Comparison of ENCODE assay signal across 15 cellular contexts in genomic region chr17:6505425-6506142, GRCh38. TPM values are rescaled to one million over a fixed set of nuclear protein-coding genes. Genes with fewer than 3 reads are reported as not detected.
DNase-seq lines count a peak whose midpoint lies in the region; ATAC-seq and TF ChIP-seq lines count a peak whose summit lies in the region.
"Had no signal": no experiment of that assay in that cellular context is flagged by ENCODE, and none has a peak within 500 bp of the region (broad histone marks: within the 10 kb centered on the region; RNA-seq: fewer than 3 reads in every experiment).

No MANE protein-coding gene starts in this region.

- H3K4me1 ChIP-seq in RWPE2 (ENCODE audit: insufficient read depth, poor library complexity, severe bottlenecking): peaks cover 21% of the 10 kb centered on the region

- H3K27me3 ChIP-seq in RWPE2 (ENCODE audit: insufficient read depth, poor library complexity, severe bottlenecking): no peaks in the 10 kb centered on the region

- TF ChIP-seq CTCF in RWPE2 (IDR thresholded peaks at IDR 0.05; ENCODE audit: poor library complexity, severe bottlenecking): no peak

- H3K27ac ChIP-seq in RWPE2 (ENCODE audit: poor library complexity, severe bottlenecking) (peak overlapping the region; percentile 89), epithelial cell of prostate (peak overlapping the region; percentile 90)

- H3K9me3 ChIP-seq in RWPE2 (ENCODE audit: severe bottlenecking): no peaks in the 10 kb centered on the region

- DNase-seq in Daoy (ENCODE audit: low read depth) (peak; percentile 78), RWPE2 (ENCODE audit: low spot score) (no peak), epithelial cell of prostate (ENCODE audit: low read depth, low spot score) (no peak), myocyte (ENCODE audit: low read depth) (peak; percentile 28), DMS114 treated with DMSO at 0.1 percent for 48 hours (lab: John Stamatoyannopoulos, UW; ENCODE audit: unreplicated experiment) (no peak), NCI-H510A treated with DMSO at 0.1 percent for 48 hours (lab: John Stamatoyannopoulos, UW) (no peak)
- DNase-seq: activated CD4-positive, alpha-beta T cell treated with anti-CD3 and anti-CD28 coated beads for 36 hours; activated naive CD4-positive, alpha-beta T cell treated with anti-CD3 and anti-CD28 coated beads, Interleukin-2, amount 50 U/mL, for 16 hours; erythroblast; hypothalamus; NCI-H2081; NCI-H82; stimulated activated CD4-positive, alpha-beta T cell treated with anti-CD3 and anti-CD28 coated beads, Interleukin-4, amount 100 ng/mL, for 24 hours had no signal

- H3K4me3 ChIP-seq in RWPE2 (ENCODE audit: severe bottlenecking): no peak overlapping the region

- H3K36me3 ChIP-seq in RWPE2 (ENCODE audit: low read depth): no peaks in the 10 kb centered on the region

- ATAC-seq in RWPE2 (ENCODE audit: low read depth) (no peak), GM19395 (IDR thresholded peaks at IDR 0.05; ENCODE audit: unreplicated experiment) (no peak), HG03521 (IDR thresholded peaks at IDR 0.05; ENCODE audit: unreplicated experiment) (no peak)
- ATAC-seq: activated CD4-positive, alpha-beta T cell treated with anti-CD3 and anti-CD28 coated beads for 36 hours had no signal

RNA-seq across cellular contexts. Expression of gene PITPNM3, which starts 50.8 kb away (rescaled TPM):
- 0.33 and 0.51 TPM in 2 replicates for total RNA-seq in Daoy (2014; rRNA removed; shearing (Covaris generic))
- total RNA-seq in myocyte: 0.72 and 0.78 TPM in 2 replicates
- 3.2 TPM for polyA plus RNA-seq in myocyte (2012)

Comparison
In these comparisons a context has a peak if more than half of its experiments do, and no peak if none do; other contexts are left out.
1. DNase-seq: peak in Daoy (single experiment) and myocyte (single experiment); none in RWPE2 (single experiment), epithelial cell of prostate (single experiment), DMS114 treated with DMSO at 0.1 percent for 48 hours (single experiment) and NCI-H510A treated with DMSO at 0.1 percent for 48 hours (single experiment).